ENCODE assay signal across 34 cellular contexts in genomic region chr14:47454025-47454424, GRCh38.
"Had no signal": no experiment of that assay in that cellular context is flagged by ENCODE, and none has a peak within 500 bp of the region (broad histone marks: within the 10 kb centered on the region; RNA-seq: fewer than 3 reads in every experiment).

No MANE protein-coding gene starts in this region.

- DNase-seq: Karpas-422, Kasumi-1, MG63, MM.1S, MV-4-11, NCI-H1048, NCI-H1092, NCI-H1092 treated with DMSO at 0.1 percent for 48 hours, NCI-H1105, NCI-H1105 treated with DMSO at 0.1 percent for 48 hours, NCI-H1417, NCI-H1417 treated with DMSO at 0.1 percent for 48 hours, NCI-H1436, NCI-H1436 treated with DMSO at 0.1 percent for 48 hours, NCI-H146, NCI-H1694, NCI-H1694 treated with DMSO at 0.1 percent for 48 hours, NCI-H187, NCI-H187 treated with DMSO at 0.1 percent for 48 hours, NCI-H1930, NCI-H2029, NCI-H2029 treated with DMSO at 0.1 percent for 48 hours, NCI-H2081, NCI-H2081 treated with DMSO at 0.1 percent for 48 hours, NCI-H2107, NCI-H2171, NCI-H2171 treated with DMSO at 0.1 percent for 48 hours, NCI-H2227 treated with DMSO at 0.1 percent for 48 hours, NCI-H226, NCI-H345, NCI-H446, NCI-H446 treated with DMSO at 0.1 percent for 48 hours, NCI-H510A had no signal

- H3K4me3 ChIP-seq: MG63 had no signal

- H3K27me3 ChIP-seq: MG63 had no signal

- H3K9ac ChIP-seq: KMS-11 had no signal

- H3K36me3 ChIP-seq: MG63 had no signal

- H3K4me2 ChIP-seq: KMS-11 had no signal

- H3K9me3 ChIP-seq: MG63 had no signal

- H3K27ac ChIP-seq: KMS-11 had no signal
